Comparison of ENCODE assay signal across 1 cellular context in the genomic region with DNA sequence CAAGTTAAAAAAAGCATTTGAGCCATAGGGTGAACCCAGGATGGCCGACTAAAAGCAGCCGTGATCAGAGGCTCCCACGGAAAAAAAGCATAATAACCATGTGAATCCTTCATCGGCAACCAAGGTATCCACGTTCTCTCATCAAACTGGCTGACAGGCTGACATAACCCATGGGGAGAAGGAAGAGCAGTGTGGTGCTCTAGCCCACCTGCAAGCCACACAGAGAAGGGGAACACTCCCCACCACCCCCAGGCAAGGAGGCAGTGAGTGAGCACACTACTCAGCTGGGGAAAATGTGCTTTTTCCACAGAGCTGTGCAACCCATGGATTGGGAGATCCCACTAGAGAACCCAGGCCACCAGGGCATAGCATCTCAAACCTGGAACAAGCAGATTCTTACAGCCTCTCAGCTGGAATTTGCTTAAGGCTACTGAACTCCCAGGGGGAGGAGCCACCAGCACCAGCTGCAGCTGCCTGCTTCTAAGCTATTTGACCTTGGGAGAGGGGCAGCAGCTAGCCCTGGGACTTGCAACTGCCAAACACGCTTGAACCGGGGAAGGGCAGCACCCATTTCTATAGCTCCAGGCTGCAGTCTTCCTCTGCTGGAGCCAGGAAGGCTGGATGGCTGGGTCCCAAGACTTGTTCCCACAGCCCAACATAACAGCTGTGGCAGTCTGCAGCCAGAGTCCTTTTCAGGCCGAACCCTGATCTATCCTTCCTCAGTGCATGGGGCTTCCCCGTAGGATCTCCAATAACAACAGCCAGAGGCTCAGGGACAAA.
TF ChIP-seq lines count a peak whose summit lies in the region.

No MANE protein-coding gene starts in this region.

TF ChIP-seq in H1, 55 proteins besides CTCF, POLR2A, EP300 and RAD21:
- TF ChIP-seq RNF2 (IDR thresholded peaks at IDR 0.05; ENCODE audit: borderline replicate concordance, low read depth, low read length, missing control alignments, poor library complexity, severe bottlenecking) (no peak), ASH2L (IDR thresholded peaks at IDR 0.05; ENCODE audit: low read length) (peak; percentile 27), TBP (IDR thresholded peaks at IDR 0.05; ENCODE audit: low read depth, low read length) (no peak), CREB1 (IDR thresholded peaks at IDR 0.05) (no peak), SIX5 (IDR thresholded peaks at IDR 0.05; ENCODE audit: low read depth, low read length) (no peak), SP1 (IDR thresholded peaks at IDR 0.05; ENCODE audit: low read depth, low read length) (peak; percentile 35; the same call in 1 of the 2 replicates), TCF12 (IDR thresholded peaks at IDR 0.05; ENCODE audit: low read depth, low read length) (0 out of 2 replicates have a peak, but pooled peaks have one; percentile 72), BCL11A (IDR thresholded peaks at IDR 0.05; ENCODE audit: low read depth in 2 of 2, low read length in 2 of 2) (no peak), KDM5A (IDR thresholded peaks at IDR 0.05; ENCODE audit: low read length) (no peak), HDAC2 (IDR thresholded peaks at IDR 0.05; ENCODE audit: borderline replicate concordance in 1 of 2, low read depth in 2 of 2, low read length in 2 of 2) (no peak), TEAD4 (IDR thresholded peaks at IDR 0.05; ENCODE audit: low read depth, low read length) (0 out of 2 replicates have a peak, but pooled peaks have one; percentile 18)
